1 cellular context compared by ENCODE assay signal in the genomic region with DNA sequence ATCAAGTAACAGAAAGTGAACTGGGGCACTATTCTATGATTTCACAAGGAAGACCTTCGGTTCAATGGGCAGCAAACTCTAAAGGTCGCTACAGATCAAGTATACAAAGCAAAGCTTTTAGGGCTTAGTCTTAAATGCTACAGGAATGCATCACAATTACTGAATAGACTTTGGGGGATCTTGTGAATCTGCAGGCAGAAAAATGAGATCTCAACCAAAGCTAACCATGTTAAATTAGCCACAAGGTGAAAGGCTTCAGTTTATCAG.
TF ChIP-seq lines count a peak whose summit lies in the region.

No MANE protein-coding gene starts in this region.

TF ChIP-seq in A549, 52 proteins besides CTCF, POLR2A, EP300 and RAD21 (continued from another document):
- TF ChIP-seq NFE2L2 (conservative IDR thresholded peaks at IDR 0.05; ENCODE audit: low read length) = no peak
- TF ChIP-seq ZSCAN20 (CRISPR knock-in tag; IDR thresholded peaks at IDR 0.05) = no peak
- no peak for TF ChIP-seq TFCP2L1 (CRISPR knock-in tag; IDR thresholded peaks at IDR 0.05)
- no peak for TF ChIP-seq CHD4 (IDR thresholded peaks at IDR 0.05; ENCODE audit: borderline replicate concordance)
- no peak for TF ChIP-seq RFX5 (IDR thresholded peaks at IDR 0.05)
- TF ChIP-seq, protein P1, sequence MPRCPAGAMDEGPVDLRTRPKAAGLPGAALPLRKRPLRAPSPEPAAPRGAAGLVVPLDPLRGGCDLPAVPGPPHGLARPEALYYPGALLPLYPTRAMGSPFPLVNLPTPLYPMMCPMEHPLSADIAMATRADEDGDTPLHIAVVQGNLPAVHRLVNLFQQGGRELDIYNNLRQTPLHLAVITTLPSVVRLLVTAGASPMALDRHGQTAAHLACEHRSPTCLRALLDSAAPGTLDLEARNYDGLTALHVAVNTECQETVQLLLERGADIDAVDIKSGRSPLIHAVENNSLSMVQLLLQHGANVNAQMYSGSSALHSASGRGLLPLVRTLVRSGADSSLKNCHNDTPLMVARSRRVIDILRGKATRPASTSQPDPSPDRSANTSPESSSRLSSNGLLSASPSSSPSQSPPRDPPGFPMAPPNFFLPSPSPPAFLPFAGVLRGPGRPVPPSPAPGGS (IDR thresholded peaks at IDR 0.05) = no peak
- no peak for TF ChIP-seq ZC3H11A (IDR thresholded peaks at IDR 0.05)
- no peak for TF ChIP-seq CEBPB (IDR thresholded peaks at IDR 0.05)
- TF ChIP-seq, protein P2, sequence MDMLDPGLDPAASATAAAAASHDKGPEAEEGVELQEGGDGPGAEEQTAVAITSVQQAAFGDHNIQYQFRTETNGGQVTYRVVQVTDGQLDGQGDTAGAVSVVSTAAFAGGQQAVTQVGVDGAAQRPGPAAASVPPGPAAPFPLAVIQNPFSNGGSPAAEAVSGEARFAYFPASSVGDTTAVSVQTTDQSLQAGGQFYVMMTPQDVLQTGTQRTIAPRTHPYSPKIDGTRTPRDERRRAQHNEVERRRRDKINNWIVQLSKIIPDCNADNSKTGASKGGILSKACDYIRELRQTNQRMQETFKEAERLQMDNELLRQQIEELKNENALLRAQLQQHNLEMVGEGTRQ (IDR thresholded peaks at IDR 0.05) = no peak
